In the genomic region with DNA sequence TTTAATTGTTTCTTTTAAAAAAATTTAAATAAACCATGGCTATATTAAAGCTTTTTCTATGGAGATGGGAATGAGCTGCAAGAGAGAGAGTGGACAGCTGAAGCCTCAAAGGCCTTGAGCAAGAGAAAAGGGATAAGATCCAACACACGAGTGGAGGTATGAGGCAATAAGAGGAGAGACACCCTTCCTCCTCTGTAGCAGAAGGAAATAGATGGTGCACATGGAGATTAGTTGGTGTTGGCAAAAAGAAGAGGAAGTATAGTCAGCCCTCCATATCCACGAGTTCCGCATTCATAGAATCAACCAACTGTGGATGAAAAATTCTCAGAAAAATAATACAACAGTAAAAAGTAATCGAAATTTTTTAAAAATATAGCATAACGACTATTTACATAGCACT, we compare ENCODE assay signal across 8 cellular contexts. TPM values are rescaled to one million over a fixed set of nuclear protein-coding genes. Genes with fewer than 3 reads are reported as not detected.
A peak's percentile ranks its signal among the peaks of the same experiment; 100 is the strongest.
DNase-seq lines count a peak whose midpoint lies in the region; ATAC-seq, FAIRE-seq and TF ChIP-seq lines count a peak whose summit lies in the region.

No MANE protein-coding gene starts in this region.

- no peak overlapping the region for H3K18ac ChIP-seq in neuronal stem cell (ENCODE audit: low read length)

- TF ChIP-seq POLR2A in right lobe of liver (IDR thresholded peaks at IDR 0.05): no peak

- peaks cover 30% of the 10 kb centered on the region for H3K4me1 Mint-ChIP-seq in stimulated activated naive CD8-positive, alpha-beta T cell treated with anti-CD3 and anti-CD28 coated beads, Interleukin-15, Interleukin-2, amounts not matched to agents 100 ng/mL and 50 ng/mL, for 24 hours (ENCODE audit: low read depth)
- peaks cover 14% of the 10 kb centered on the region for H3K4me1 Mint-ChIP-seq in astrocyte (ENCODE audit: low read depth, unreplicated experiment)

- H2AFZ ChIP-seq in astrocyte (ENCODE audit: low read depth, low read length) (no peak overlapping the region), neuronal stem cell (ENCODE audit: low read length) (no peak overlapping the region)

- DNase-seq in stimulated activated naive CD8-positive, alpha-beta T cell treated with anti-CD3 and anti-CD28 coated beads, Interleukin-15, Interleukin-2, amounts not matched to agents 100 U/mL and 50 U/mL, for 24 hours: no peak
- DNase-seq in astrocyte (ENCODE audit: low read depth): no peak
- DNase-seq in right lobe of liver: no peak
- DNase-seq in neuronal stem cell (ENCODE audit: low spot score): no peak
- DNase-seq in NCI-H1694 treated with DMSO at 0.1 percent for 48 hours (lab: John Stamatoyannopoulos, UW): no peak

- intact Hi-C loops in right lobe of liver (cut with DNase I): no loop called here

- H3K27me3 ChIP-seq in astrocyte (ENCODE audit: insufficient read depth, low read length) (no peaks in the 10 kb centered on the region), right lobe of liver (no peaks in the 10 kb centered on the region), neuronal stem cell (ENCODE audit: control insufficient read depth in 3 of 3, insufficient read depth in 3 of 3, low read depth in 1 of 3, low read length in 3 of 3) (no peaks in the 10 kb centered on the region)

- ATAC-seq in stimulated activated naive CD8-positive, alpha-beta T cell treated with anti-CD3 and anti-CD28 coated beads, Interleukin-15, Interleukin-2, amounts not matched to agents 100 U/mL and 50 U/mL, for 24 hours: no peak
- ATAC-seq in right lobe of liver (peak in 2 of 4 donors; percentile 5 to 15), GM18907 (IDR thresholded peaks at IDR 0.05; ENCODE audit: unreplicated experiment) (no peak), HG03520 (IDR thresholded peaks at IDR 0.05; ENCODE audit: unreplicated experiment) (no peak)

- no peaks in the 10 kb centered on the region for H3K9me3 ChIP-seq in astrocyte (ENCODE audit: insufficient read depth, low read depth, low read length)
- H3K9me3 ChIP-seq in right lobe of liver: no peaks in the 10 kb centered on the region
- H3K9me3 ChIP-seq in neuronal stem cell (replicated peaks in 1 of 2; ENCODE audit: control insufficient read depth in 2 of 2, insufficient read depth in 1 of 2, low read depth in 1 of 2, low read length in 2 of 2): no peaks in the 10 kb centered on the region

- H3K23ac ChIP-seq in neuronal stem cell (ENCODE audit: low read depth, low read length, poor library complexity): no peak overlapping the region

- H4K20me1 ChIP-seq in astrocyte (ENCODE audit: insufficient read depth, low read length): no peaks in the 10 kb centered on the region

- H3K9ac ChIP-seq in astrocyte (ENCODE audit: low read length) (no peak overlapping the region), neuronal stem cell (ENCODE audit: low read depth, low read length, poor library complexity) (no peak overlapping the region)

- H3K79me2 ChIP-seq in astrocyte (ENCODE audit: insufficient read depth, low read length): peaks cover 64% of the 10 kb centered on the region

- TF ChIP-seq CTCF in astrocyte (IDR thresholded peaks at IDR 0.05; ENCODE audit: insufficient read depth, low read depth, low read length): no peak
- TF ChIP-seq CTCF in right lobe of liver (IDR thresholded peaks at IDR 0.05): no peak

- no peak overlapping the region for H2BK120ac ChIP-seq in neuronal stem cell (ENCODE audit: low read depth, low read length)

- peak overlapping the region; percentile 87 for H3K4me2 ChIP-seq in astrocyte (ENCODE audit: low read length)
- H3K4me2 ChIP-seq in neuronal stem cell (ENCODE audit: insufficient read depth, low read length, poor library complexity, severe bottlenecking): no peak overlapping the region

- H4K8ac ChIP-seq in neuronal stem cell (ENCODE audit: low read depth, low read length): no peak overlapping the region

- no peak overlapping the region for H3K4ac ChIP-seq in neuronal stem cell (ENCODE audit: low read length)

- H3K4me3 ChIP-seq in astrocyte (ENCODE audit: insufficient read depth, low read depth, low read length): no peak overlapping the region
- H3K4me3 ChIP-seq in right lobe of liver: peak overlapping the region in 2 of 3 donors; percentile 24 to 42
- H3K4me3 ChIP-seq in neuronal stem cell (ENCODE audit: low read length in 2 of 2): no peak overlapping the region

- no peak overlapping the region for H4K91ac ChIP-seq in neuronal stem cell (ENCODE audit: low read depth, low read length, poor library complexity)

- H3K4me1 ChIP-seq in astrocyte (ENCODE audit: insufficient read depth, low read length): peaks cover 8% of the 10 kb centered on the region
- H3K4me1 ChIP-seq in right lobe of liver: peaks cover 0 to 22% (median 6%) of the 10 kb centered on the region in 4 donors
- H3K4me1 ChIP-seq in neuronal stem cell (ENCODE audit: control insufficient read depth in 2 of 2, insufficient read depth in 1 of 2, low read depth in 1 of 2, low read length in 2 of 2): peaks cover 0 to 3% of the 10 kb centered on the region in 2 donors

- FAIRE-seq in astrocyte (lab: Jason Lieb, UNC): no peak

- H3K36me3 ChIP-seq in astrocyte (ENCODE audit: insufficient read depth, low read length) (peaks cover 3% of the 10 kb centered on the region), right lobe of liver (no peaks in the 10 kb centered on the region), neuronal stem cell (replicated peaks in 1 of 2; ENCODE audit: control insufficient read depth in 2 of 2, insufficient read depth in 2 of 2, low read length in 2 of 2) (peaks cover 1 to 12% of the 10 kb centered on the region in 2 donors)

- H2BK5ac ChIP-seq in neuronal stem cell (ENCODE audit: low read length): no peak overlapping the region

- H3K4me3 Mint-ChIP-seq in stimulated activated naive CD8-positive, alpha-beta T cell treated with anti-CD3 and anti-CD28 coated beads, Interleukin-15, Interleukin-2, amounts not matched to agents 100 ng/mL and 50 ng/mL, for 24 hours: peak overlapping the region; percentile 90
- peak overlapping the region; percentile 63 for H3K4me3 Mint-ChIP-seq in astrocyte (ENCODE audit: unreplicated experiment)

- peak overlapping the region; percentile 87 for H3K27ac Mint-ChIP-seq in stimulated activated naive CD8-positive, alpha-beta T cell treated with anti-CD3 and anti-CD28 coated beads, Interleukin-15, Interleukin-2, amounts not matched to agents 100 ng/mL and 50 ng/mL, for 24 hours
- no peak overlapping the region for H3K27ac Mint-ChIP-seq in astrocyte (ENCODE audit: unreplicated experiment)

- H3K9me3 Mint-ChIP-seq in stimulated activated naive CD8-positive, alpha-beta T cell treated with anti-CD3 and anti-CD28 coated beads, Interleukin-15, Interleukin-2, amounts not matched to agents 100 ng/mL and 50 ng/mL, for 24 hours: no peaks in the 10 kb centered on the region
- no peaks in the 10 kb centered on the region for H3K9me3 Mint-ChIP-seq in astrocyte (ENCODE audit: unreplicated experiment)

- 45% methylated on average over 5 of the region's 5 CpGs for WGBS in right lobe of liver (ENCODE audit: insufficient coverage, low coverage, low lambda C conversion rate, missing lambda C conversion rate)
- WGBS in neuronal stem cell (ENCODE audit: extremely low coverage in 2 of 2, insufficient read length in 2 of 2, insufficient replicate concordance in 1 of 2), 2 donors: no CpG with 5 or more reads among the region's 5 CpGs

- H2BK12ac ChIP-seq in neuronal stem cell (ENCODE audit: low read length): no peak overlapping the region

- H3K36me3 Mint-ChIP-seq in stimulated activated naive CD8-positive, alpha-beta T cell treated with anti-CD3 and anti-CD28 coated beads, Interleukin-15, Interleukin-2, amounts not matched to agents 100 ng/mL and 50 ng/mL, for 24 hours (ENCODE audit: low read depth): peaks cover 32% of the 10 kb centered on the region
- H3K36me3 Mint-ChIP-seq in astrocyte (ENCODE audit: low read depth, unreplicated experiment): peaks cover 5% of the 10 kb centered on the region

- peaks cover 3% of the 10 kb centered on the region for H3K79me1 ChIP-seq in neuronal stem cell (ENCODE audit: low read depth, low read length)

- H2BK15ac ChIP-seq in neuronal stem cell (ENCODE audit: low read length): no peak overlapping the region

- no peak overlapping the region for H3K14ac ChIP-seq in neuronal stem cell (ENCODE audit: low read length)

- no peak overlapping the region for H3K27ac ChIP-seq in astrocyte (ENCODE audit: low read depth, low read length)
- H3K27ac ChIP-seq in right lobe of liver: peak overlapping the region; percentile 30 to 71 (median 62)
- H3K27ac ChIP-seq in neuronal stem cell (replicated peaks; ENCODE audit: low read length): no peak overlapping the region

- H2AK5ac ChIP-seq in neuronal stem cell (ENCODE audit: low read depth, low read length): no peak overlapping the region

- H3K27me3 Mint-ChIP-seq in stimulated activated naive CD8-positive, alpha-beta T cell treated with anti-CD3 and anti-CD28 coated beads, Interleukin-15, Interleukin-2, amounts not matched to agents 100 ng/mL and 50 ng/mL, for 24 hours: no peaks in the 10 kb centered on the region
- H3K27me3 Mint-ChIP-seq in astrocyte (ENCODE audit: low read depth, unreplicated experiment): no peaks in the 10 kb centered on the region

RNA-seq across cellular contexts. Expression of a gene that starts 3.2 kb away (rescaled TPM):
- total RNA-seq in astrocyte: 12.8 and 12.9 TPM in 2 replicates
- total RNA-seq in right lobe of liver: 10 to 100 TPM in 2 of 6 experiments, 1 to 10 TPM in 4; 4.8 to 13.9 (median 7.9) TPM
- polyA plus RNA-seq in neuronal stem cell (2013, experiment 1 of 2): 8.0 TPM
- 8.3 TPM for polyA plus RNA-seq in neuronal stem cell (2013, experiment 2 of 2)

RNA-seq across cellular contexts. Expression of a gene that starts 20.9 kb away (rescaled TPM):
- total RNA-seq in astrocyte: not detected in 2 replicates
- total RNA-seq in right lobe of liver: not detected
- not detected for polyA plus RNA-seq in neuronal stem cell (2013, experiment 1 of 2)
- polyA plus RNA-seq in neuronal stem cell (2013, experiment 2 of 2): not detected

Comparison
In these comparisons a context has a peak if more than half of its experiments do, and no peak if none do; other contexts are left out.
1. H3K27ac ChIP-seq: peak in right lobe of liver (3 of 3); none in astrocyte (single experiment) and neuronal stem cell (single experiment).
2. H3K4me3 ChIP-seq: peak in right lobe of liver (2 of 3); none in astrocyte (single experiment) and neuronal stem cell (0 of 2).